Comparison of ENCODE assay signal across 22 cellular contexts in the genomic region with DNA sequence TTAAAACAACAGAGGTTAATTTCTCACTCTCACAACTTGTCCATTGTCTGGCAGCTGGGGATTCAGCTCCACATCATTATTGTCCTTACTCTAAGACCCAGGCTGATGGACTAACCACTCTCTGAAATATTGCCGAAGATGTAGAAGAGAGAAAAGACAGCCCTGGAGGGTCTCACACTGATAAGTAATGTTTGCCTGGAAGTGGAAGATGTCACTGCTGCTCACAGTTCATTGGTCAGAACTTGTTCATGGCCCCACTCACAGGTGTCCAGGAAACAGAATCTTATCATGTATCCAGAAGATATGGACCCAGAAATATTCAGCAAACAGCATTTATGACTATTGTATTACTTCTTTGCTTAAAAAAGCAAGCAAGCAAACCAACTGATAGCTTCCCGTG.
DNase-seq lines count a peak whose midpoint lies in the region; ATAC-seq, FAIRE-seq and TF ChIP-seq lines count a peak whose summit lies in the region.
"Had no signal": no experiment of that assay in that cellular context is flagged by ENCODE, and none has a peak within 500 bp of the region (broad histone marks: within the 10 kb centered on the region; RNA-seq: fewer than 3 reads in every experiment).

No MANE protein-coding gene starts in this region.

- peaks cover 14% of the 10 kb centered on the region for H3K4me1 ChIP-seq in suprapubic skin
- H3K4me1 ChIP-seq: A549 had no signal

- no peaks in the 10 kb centered on the region for H3K27me3 Mint-ChIP-seq in activated naive CD8-positive, alpha-beta T cell treated with anti-CD3 and anti-CD28 coated beads, Interleukin-2, amount 10 ng/mL, durations not matched to agents 7 days and 5 days
- no peaks in the 10 kb centered on the region for H3K27me3 Mint-ChIP-seq in activated naive CD8-positive, alpha-beta T cell treated with anti-CD3 and anti-CD28 coated beads, Interleukin-2, amount 50 U/mL, for 24 hours
- no peaks in the 10 kb centered on the region for H3K27me3 Mint-ChIP-seq in type B pancreatic cell
- H3K27me3 Mint-ChIP-seq: CD4-positive, alpha-beta T cell had no signal

- FAIRE-seq in bronchial epithelial cell (lab: Jason Lieb, UNC) = peak; percentile 23
- FAIRE-seq: A549, D721Med, GM12892, GM18507 had no signal

- no peak for ATAC-seq in activated naive CD8-positive, alpha-beta T cell treated with anti-CD3 and anti-CD28 coated beads, Interleukin-2, amount 10 ng/mL, durations not matched to agents 7 days and 5 days (ENCODE audit: low read depth)
- ATAC-seq in activated naive CD8-positive, alpha-beta T cell treated with anti-CD3 and anti-CD28 coated beads, Interleukin-2, amount 50 U/mL, for 24 hours = no peak
- no peak for ATAC-seq in GM19023 (IDR thresholded peaks at IDR 0.05; ENCODE audit: unreplicated experiment)
- ATAC-seq: A549, HCT116 had no signal

- H3K27me3 ChIP-seq in bronchial epithelial cell (ENCODE audit: control insufficient read depth, insufficient read depth, low read length) = no peaks in the 10 kb centered on the region
- no peaks in the 10 kb centered on the region for H3K27me3 ChIP-seq in suprapubic skin

- peak overlapping the region; percentile 2 for H3K27ac Mint-ChIP-seq in activated naive CD8-positive, alpha-beta T cell treated with anti-CD3 and anti-CD28 coated beads, Interleukin-2, amount 10 ng/mL, durations not matched to agents 7 days and 5 days
- H3K27ac Mint-ChIP-seq in activated naive CD8-positive, alpha-beta T cell treated with anti-CD3 and anti-CD28 coated beads, Interleukin-2, amount 50 U/mL, for 24 hours = no peak overlapping the region
- H3K27ac Mint-ChIP-seq in type B pancreatic cell = no peak overlapping the region
- H3K27ac Mint-ChIP-seq: CD4-positive, alpha-beta T cell; HFFc6 had no signal

- POLR2A ChIA-PET in activated naive CD8-positive, alpha-beta T cell treated with anti-CD3 and anti-CD28 coated beads, Interleukin-2, amount 10 ng/mL, durations not matched to agents 7 days and 5 days (lab: Charles Lee) = no interaction called here

- peaks cover 2% of the 10 kb centered on the region for H3K4me1 Mint-ChIP-seq in activated naive CD8-positive, alpha-beta T cell treated with anti-CD3 and anti-CD28 coated beads, Interleukin-2, amount 10 ng/mL, durations not matched to agents 7 days and 5 days
- H3K4me1 Mint-ChIP-seq in activated naive CD8-positive, alpha-beta T cell treated with anti-CD3 and anti-CD28 coated beads, Interleukin-2, amount 50 U/mL, for 24 hours = peaks cover 15% of the 10 kb centered on the region
- no peaks in the 10 kb centered on the region for H3K4me1 Mint-ChIP-seq in type B pancreatic cell (ENCODE audit: unreplicated experiment)

- peaks cover 6% of the 10 kb centered on the region for H3K36me3 Mint-ChIP-seq in activated naive CD8-positive, alpha-beta T cell treated with anti-CD3 and anti-CD28 coated beads, Interleukin-2, amount 10 ng/mL, durations not matched to agents 7 days and 5 days
- no peaks in the 10 kb centered on the region for H3K36me3 Mint-ChIP-seq in activated naive CD8-positive, alpha-beta T cell treated with anti-CD3 and anti-CD28 coated beads, Interleukin-2, amount 50 U/mL, for 24 hours (ENCODE audit: low read depth)
- H3K36me3 Mint-ChIP-seq in type B pancreatic cell = no peaks in the 10 kb centered on the region

- no peak for DNase-seq in activated naive CD8-positive, alpha-beta T cell treated with anti-CD3 and anti-CD28 coated beads, Interleukin-2, amount 10 ng/mL, durations not matched to agents 7 days and 5 days
- no peak for DNase-seq in activated naive CD8-positive, alpha-beta T cell treated with anti-CD3 and anti-CD28 coated beads, Interleukin-2, amount 50 U/mL, for 24 hours
- no peak for DNase-seq in bronchial epithelial cell (ENCODE audit: low read depth)
- no peak for DNase-seq in suprapubic skin (ENCODE audit: low spot score in 2 of 2)
- no peak for DNase-seq in NCI-H146 treated with DMSO at 0.1 percent for 48 hours (lab: John Stamatoyannopoulos, UW; ENCODE audit: unreplicated experiment)
- no peak for DNase-seq in type B pancreatic cell (ENCODE audit: extremely low spot score, unreplicated experiment)
- DNase-seq: AML-193; Caco-2; CD4-positive, alpha-beta T cell; GDM1; GOT3; H7; HFFc6 had no signal

- no peak for TF ChIP-seq EP300 in suprapubic skin (IDR thresholded peaks at IDR 0.05)

- H3K4me3 ChIP-seq in bronchial epithelial cell (ENCODE audit: low read depth, low read length) (no peak overlapping the region), suprapubic skin (no peak overlapping the region)
- H3K4me3 ChIP-seq: A549 had no signal

- peaks cover 3% of the 10 kb centered on the region for H3K9me3 Mint-ChIP-seq in activated naive CD8-positive, alpha-beta T cell treated with anti-CD3 and anti-CD28 coated beads, Interleukin-2, amount 10 ng/mL, durations not matched to agents 7 days and 5 days
- no peaks in the 10 kb centered on the region for H3K9me3 Mint-ChIP-seq in activated naive CD8-positive, alpha-beta T cell treated with anti-CD3 and anti-CD28 coated beads, Interleukin-2, amount 50 U/mL, for 24 hours
- no peaks in the 10 kb centered on the region for H3K9me3 Mint-ChIP-seq in type B pancreatic cell
- H3K9me3 Mint-ChIP-seq: CD4-positive, alpha-beta T cell; HFFc6 had no signal

- H3K4me3 Mint-ChIP-seq in activated naive CD8-positive, alpha-beta T cell treated with anti-CD3 and anti-CD28 coated beads, Interleukin-2, amount 10 ng/mL, durations not matched to agents 7 days and 5 days = no peak overlapping the region
- no peak overlapping the region for H3K4me3 Mint-ChIP-seq in activated naive CD8-positive, alpha-beta T cell treated with anti-CD3 and anti-CD28 coated beads, Interleukin-2, amount 50 U/mL, for 24 hours
- H3K4me3 Mint-ChIP-seq in type B pancreatic cell = no peak overlapping the region
- H3K4me3 Mint-ChIP-seq: CD4-positive, alpha-beta T cell; HFFc6 had no signal

- TF ChIP-seq CTCF in bronchial epithelial cell (IDR thresholded peaks at IDR 0.05; ENCODE audit: insufficient read depth, low read length, severe bottlenecking) (no peak), suprapubic skin (IDR thresholded peaks at IDR 0.05) (no peak), type B pancreatic cell (conservative IDR thresholded peaks at IDR 0.05) (no peak)

- TF ChIP-seq POLR2A in suprapubic skin (IDR thresholded peaks at IDR 0.05) = no peak

- H3K9me3 ChIP-seq in suprapubic skin = no peaks in the 10 kb centered on the region
- H3K9me3 ChIP-seq: A549, Caco-2 had no signal

- 70% methylated on average over 2 of the region's 2 CpGs for WGBS in suprapubic skin

- peak overlapping the region; percentile 8 for H3K27ac ChIP-seq in suprapubic skin
- H3K27ac ChIP-seq: 22Rv1, A549, C4-2B, HL-60 had no signal

- H3K36me3 ChIP-seq in bronchial epithelial cell (ENCODE audit: control insufficient read depth, insufficient read depth, low read length) (no peaks in the 10 kb centered on the region), suprapubic skin (no peaks in the 10 kb centered on the region)
